ENCODE assay signal across 8 cellular contexts in the genomic region with DNA sequence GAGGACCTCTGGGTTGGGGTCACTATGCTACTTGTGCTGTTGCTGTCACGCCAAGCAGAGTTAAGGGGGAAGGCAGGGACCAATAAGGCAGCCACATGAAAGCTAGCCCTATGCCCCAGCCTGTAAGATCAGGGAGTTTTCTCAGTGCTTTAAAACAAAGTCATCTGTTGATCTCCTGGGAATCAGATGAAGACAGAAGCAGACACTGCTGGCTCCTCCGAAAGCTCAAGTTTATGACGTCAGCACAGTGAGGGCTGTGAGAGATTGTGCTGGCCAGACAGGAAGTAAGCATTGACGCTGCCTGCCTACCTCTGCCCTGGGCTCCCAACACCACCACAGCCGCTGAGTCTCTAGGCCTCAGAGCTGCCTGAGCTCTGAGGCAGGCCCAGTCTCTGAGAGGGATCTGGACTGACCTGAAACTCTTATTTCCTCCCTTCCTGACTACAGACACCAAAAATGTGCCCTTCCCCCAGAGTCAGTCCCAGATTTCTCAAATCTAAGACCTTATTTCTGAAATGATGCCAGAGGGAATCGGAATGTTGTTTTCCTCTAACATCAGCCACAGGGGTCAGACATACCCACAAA.
DNase-seq lines count a peak whose midpoint lies in the region; ATAC-seq and TF ChIP-seq lines count a peak whose summit lies in the region.

No MANE protein-coding gene starts in this region.

- DNase-seq in COLO829 (ENCODE audit: low spot score) = peak; percentile 20
- peak; percentile 89 for DNase-seq in HS-27A (ENCODE audit: low read depth)
- DNase-seq in activated T-cell treated with anti-CD3 and anti-CD28 coated beads for 24 hours (ENCODE audit: low read depth) = peak; percentile 20
- DNase-seq in fibroblast of mammary gland (ENCODE audit: low read depth) = peak; percentile 99
- DNase-seq in renal cortical epithelial cell (ENCODE audit: low read depth) = peak; percentile 36
- no peak for DNase-seq in cerebellum (ENCODE audit: low spot score)
- no peak for DNase-seq in NCI-H2196 treated with DMSO at 0.1 percent for 48 hours (lab: John Stamatoyannopoulos, UW; ENCODE audit: unreplicated experiment)

- TF ChIP-seq CTCF in fibroblast of mammary gland (conservative IDR thresholded peaks at IDR 0.05; ENCODE audit: control insufficient read depth, insufficient read depth, low read depth, low read length) = no peak

- no peak overlapping the region for H3K4me3 ChIP-seq in fibroblast of mammary gland (ENCODE audit: control insufficient read depth, low read depth, low read length)

- no peak for ATAC-seq in GM19455 (IDR thresholded peaks at IDR 0.05; ENCODE audit: unreplicated experiment)

Comparison
In these comparisons a context has a peak if more than half of its experiments do, and no peak if none do; other contexts are left out.
1. DNase-seq: peak in COLO829 (single experiment), HS-27A (single experiment), activated T-cell treated with anti-CD3 and anti-CD28 coated beads for 24 hours (single experiment), fibroblast of mammary gland (single experiment) and renal cortical epithelial cell (single experiment); none in cerebellum (single experiment) and NCI-H2196 treated with DMSO at 0.1 percent for 48 hours (single experiment).